Comparison of ENCODE assay signal across 1 cellular context in genomic region chr11:18495268-18495667, GRCh38.
TF ChIP-seq lines count a peak whose summit lies in the region.

No MANE protein-coding gene starts in this region.

TF ChIP-seq in GM23338, 12 proteins besides CTCF, POLR2A, EP300 and RAD21:
- TF ChIP-seq ETS1 (IDR thresholded peaks at IDR 0.05) (no peak), ZNF462 (CRISPR knock-in tag; IDR thresholded peaks at IDR 0.05) (no peak)
